ENCODE assay signal across 16 cellular contexts in the genomic region with DNA sequence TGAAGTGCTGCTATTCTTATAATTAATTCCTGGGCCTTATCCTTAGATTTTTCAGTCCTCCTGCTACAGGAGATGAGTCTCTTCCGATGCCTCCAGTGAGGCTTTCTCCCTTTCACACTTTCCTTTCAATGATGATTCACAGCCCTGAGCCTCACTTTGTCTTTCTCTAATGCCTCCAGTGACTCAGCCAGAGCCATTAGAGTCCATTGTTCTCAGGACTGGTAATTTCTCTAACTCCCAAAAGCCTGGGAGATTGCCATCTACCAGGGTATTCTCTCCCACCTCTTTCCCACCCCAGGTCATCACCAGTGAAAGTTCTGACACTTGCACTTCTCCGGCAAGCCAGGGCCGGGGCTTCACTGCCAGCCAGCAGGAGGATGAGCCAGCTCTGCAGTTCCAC. TPM values are rescaled to one million over a fixed set of nuclear protein-coding genes. Genes with fewer than 3 reads are reported as not detected.
DNase-seq lines count a peak whose midpoint lies in the region; ATAC-seq and TF ChIP-seq lines count a peak whose summit lies in the region.
"Had no signal": no experiment of that assay in that cellular context is flagged by ENCODE, and none has a peak within 500 bp of the region (broad histone marks: within the 10 kb centered on the region; RNA-seq: fewer than 3 reads in every experiment).

No MANE protein-coding gene starts in this region.

- H3K4me1 ChIP-seq in CD4-positive, alpha-beta memory T cell (ENCODE audit: insufficient read depth, low read length), result no peaks in the 10 kb centered on the region

- H3K4me3 ChIP-seq in astrocyte of the cerebellum (ENCODE audit: low read depth, low read length), result no peak overlapping the region
- no peak overlapping the region for H3K4me3 ChIP-seq in CD4-positive, alpha-beta memory T cell (ENCODE audit: low read length in 2 of 2)
- H3K4me3 ChIP-seq: pancreas had no signal

- no peak overlapping the region for H3K27ac ChIP-seq in CD4-positive, alpha-beta memory T cell (ENCODE audit: low read depth, low read length)
- H3K27ac ChIP-seq: pancreas had no signal

- no peak overlapping the region for H3K27ac Mint-ChIP-seq in activated CD4-positive, alpha-beta memory T cell treated with anti-CD3 and anti-CD28 coated beads for 36 hours
- H3K27ac Mint-ChIP-seq in CD4-positive, alpha-beta memory T cell, result no peak overlapping the region
- H3K27ac Mint-ChIP-seq: activated CD4-positive, alpha-beta T cell treated with anti-CD3 and anti-CD28 coated beads for 36 hours had no signal

- peak; percentile 72 for DNase-seq in A172 (ENCODE audit: low spot score)
- peak; percentile 23 for DNase-seq in HS-5 (ENCODE audit: low read depth)
- peak; percentile 19 for DNase-seq in astrocyte of the cerebellum (ENCODE audit: low read depth)
- peak; percentile 11 for DNase-seq in foreskin melanocyte
- DNase-seq in activated CD4-positive, alpha-beta memory T cell treated with anti-CD3 and anti-CD28 coated beads for 36 hours, result no peak
- DNase-seq in dedifferentiated amniotic fluid mesenchymal stem cell (ENCODE audit: extremely low spot score), result no peak
- no peak for DNase-seq in CD4-positive, alpha-beta memory T cell
- DNase-seq: ACHN; activated CD4-positive, alpha-beta T cell treated with anti-CD3 and anti-CD28 coated beads for 36 hours; activated T-cell treated with anti-CD3 and anti-CD28 coated beads, Interleukin-2, amount 50 U/mL, for 1 hour; amniotic stem cell; Calu3; NCI-H2171 treated with DMSO at 0.1 percent for 48 hours; pancreas; T-helper 1 cell had no signal

- H3K36me3 ChIP-seq in CD4-positive, alpha-beta memory T cell (ENCODE audit: insufficient read depth, low read length), result no peaks in the 10 kb centered on the region
- H3K36me3 ChIP-seq: pancreas had no signal

- H3K36me3 Mint-ChIP-seq in activated CD4-positive, alpha-beta memory T cell treated with anti-CD3 and anti-CD28 coated beads for 36 hours, result no peaks in the 10 kb centered on the region
- H3K36me3 Mint-ChIP-seq in CD4-positive, alpha-beta memory T cell, result no peaks in the 10 kb centered on the region

- CTCF ChIA-PET in activated CD4-positive, alpha-beta memory T cell treated with anti-CD3 and anti-CD28 coated beads for 36 hours (lab: Charles Lee), result no interaction called here
- CTCF ChIA-PET in CD4-positive, alpha-beta memory T cell (lab: Charles Lee; ENCODE audit: partially characterized antibody), result no interaction called here

- no peak for TF ChIP-seq CTCF in astrocyte of the cerebellum (IDR thresholded peaks at IDR 0.05; ENCODE audit: low read depth, low read length, missing control alignments)

- H3K27me3 ChIP-seq in CD4-positive, alpha-beta memory T cell (ENCODE audit: insufficient read depth, low read length), result no peaks in the 10 kb centered on the region

- in situ Hi-C loops in astrocyte of the cerebellum (cut with HindIII; ENCODE audit: low sequenced_read_pairs), result no loop called here

- no peak for ATAC-seq in GM18868 (IDR thresholded peaks at IDR 0.05; ENCODE audit: unreplicated experiment)
- ATAC-seq: activated CD4-positive, alpha-beta T cell treated with anti-CD3 and anti-CD28 coated beads for 36 hours; pancreas had no signal

- H3K9me3 Mint-ChIP-seq in activated CD4-positive, alpha-beta memory T cell treated with anti-CD3 and anti-CD28 coated beads for 36 hours, result no peaks in the 10 kb centered on the region
- H3K9me3 Mint-ChIP-seq in CD4-positive, alpha-beta memory T cell, result no peaks in the 10 kb centered on the region

- intact Hi-C loops in activated CD4-positive, alpha-beta memory T cell treated with anti-CD3 and anti-CD28 coated beads for 36 hours (cut with micrococcal nuclease), result no loop called here
- intact Hi-C loops in CD4-positive, alpha-beta memory T cell (cut with micrococcal nuclease), result no loop called here

- H3K27me3 Mint-ChIP-seq in activated CD4-positive, alpha-beta memory T cell treated with anti-CD3 and anti-CD28 coated beads for 36 hours, result peaks cover 11% of the 10 kb centered on the region
- H3K27me3 Mint-ChIP-seq in CD4-positive, alpha-beta memory T cell, result peaks cover 7 to 10% of the 10 kb centered on the region in 2 donors

- no peaks in the 10 kb centered on the region for H3K9me3 ChIP-seq in CD4-positive, alpha-beta memory T cell (ENCODE audit: control insufficient read depth in 1 of 2, low read length in 2 of 2)
- H3K9me3 ChIP-seq: pancreas had no signal

- H3K4me3 Mint-ChIP-seq in activated CD4-positive, alpha-beta memory T cell treated with anti-CD3 and anti-CD28 coated beads for 36 hours, result no peak overlapping the region
- H3K4me3 Mint-ChIP-seq in CD4-positive, alpha-beta memory T cell, result no peak overlapping the region
- H3K4me3 Mint-ChIP-seq: activated CD4-positive, alpha-beta T cell treated with anti-CD3 and anti-CD28 coated beads for 36 hours had no signal

- peaks cover 2% of the 10 kb centered on the region for H3K4me1 Mint-ChIP-seq in activated CD4-positive, alpha-beta memory T cell treated with anti-CD3 and anti-CD28 coated beads for 36 hours (ENCODE audit: low read depth)
- peaks cover 0 to 8% (median 2%) of the 10 kb centered on the region in 4 donors for H3K4me1 Mint-ChIP-seq in CD4-positive, alpha-beta memory T cell
- H3K4me1 Mint-ChIP-seq: activated CD4-positive, alpha-beta T cell treated with anti-CD3 and anti-CD28 coated beads for 36 hours had no signal

- POLR2A ChIA-PET in activated CD4-positive, alpha-beta memory T cell treated with anti-CD3 and anti-CD28 coated beads for 36 hours (lab: Charles Lee), result no interaction called here
- POLR2A ChIA-PET in CD4-positive, alpha-beta memory T cell (lab: Charles Lee; ENCODE audit: partially characterized antibody), result no interaction called here

RNA-seq across cellular contexts. Expression of gene ARGLU1, which starts 49.6 kb away (rescaled TPM):
- total RNA-seq in A172 (2014; rRNA removed; shearing (Covaris generic)), result 35.9 and 41.8 TPM in 2 replicates
- total RNA-seq in activated CD4-positive, alpha-beta memory T cell treated with anti-CD3 and anti-CD28 coated beads for 36 hours, result 10 to 100 TPM; 81.0 to 87.1 TPM
- total RNA-seq in CD4-positive, alpha-beta memory T cell, result 100 to 1,000 TPM; 229 to 252 TPM
- polyA plus RNA-seq in CD4-positive, alpha-beta memory T cell, result 10 to 100 TPM; 35.4 to 37.7 TPM

Comparison
In these comparisons a context has a peak if more than half of its experiments do, and no peak if none do; other contexts are left out.
1. DNase-seq: peak in A172 (single experiment), HS-5 (single experiment), astrocyte of the cerebellum (single experiment) and foreskin melanocyte (single experiment); none in activated CD4-positive, alpha-beta memory T cell treated with anti-CD3 and anti-CD28 coated beads for 36 hours (single experiment), dedifferentiated amniotic fluid mesenchymal stem cell (single experiment) and CD4-positive, alpha-beta memory T cell (0 of 5).